ENCODE assay signal across 8 cellular contexts in the genomic region with DNA sequence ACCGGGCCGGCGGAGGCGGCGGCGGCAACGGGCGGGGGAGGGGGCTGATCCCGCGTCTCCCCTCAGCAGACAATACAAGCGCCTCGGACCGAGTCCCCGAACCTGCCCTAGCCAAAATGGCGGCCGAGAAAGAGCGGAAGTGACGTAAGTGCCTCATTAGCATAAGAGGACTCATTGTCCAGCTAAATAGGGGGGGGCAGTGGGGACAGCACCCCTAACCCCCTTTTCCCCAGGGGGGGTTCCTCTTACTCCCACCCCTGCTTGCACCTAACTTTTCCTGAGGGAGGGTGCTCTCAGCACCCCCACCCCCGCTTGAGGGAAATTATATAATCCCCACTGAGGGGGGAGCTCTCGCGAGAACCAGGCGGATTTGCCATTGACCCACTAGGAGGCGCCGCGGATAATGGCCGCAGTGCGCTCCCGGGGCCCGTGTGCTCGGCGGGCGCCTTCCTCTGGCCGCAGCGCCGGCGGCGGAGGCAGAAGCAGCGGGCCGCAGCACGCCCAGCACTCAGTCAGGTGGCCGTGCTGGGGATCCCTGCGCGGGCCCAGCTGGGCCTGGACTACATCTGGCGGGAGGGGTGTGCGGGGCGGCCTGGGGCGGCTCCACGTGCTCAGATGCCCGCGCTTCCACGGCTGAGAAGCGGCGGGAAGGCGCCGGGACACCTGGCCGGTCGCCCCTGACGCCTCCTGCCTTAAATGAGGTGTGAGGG. TPM values are rescaled to one million over a fixed set of nuclear protein-coding genes. Genes with fewer than 3 reads are reported as not detected.
A peak's percentile ranks its signal among the peaks of the same experiment; 100 is the strongest.
DNase-seq lines count a peak whose midpoint lies in the region; ATAC-seq and TF ChIP-seq lines count a peak whose summit lies in the region.

A gene (minus strand): TSS at position 132 of the 710 bp plus-strand sequence. CDS start 27,441 bp downstream, outside the sequence.

- peak within 1 kb of the TSS; percentile 95 for H3K4me3 Mint-ChIP-seq in activated naive CD8-positive, alpha-beta T cell treated with anti-CD3 and anti-CD28 coated beads, Interleukin-2, amount 10 ng/mL, durations not matched to agents 7 days and 5 days

- 1% methylated on average over 48 to 58 of the region's 58 CpGs for WGBS in ovary, 3 donors
- 2% methylated on average over 58 of the region's 58 CpGs for WGBS in thymus

- DNase-seq in NCI-H1417 (lab: John Stamatoyannopoulos, UW) (peak; percentile 95 to 100 (median 99)), Right ventricle myocardium inferior (ENCODE audit: missing footprints) (peak; percentile 94), ovary (peak; percentile 93 to 95 (median 94))
- peak; percentile 90 for DNase-seq in activated naive CD8-positive, alpha-beta T cell treated with anti-CD3 and anti-CD28 coated beads, Interleukin-2, amount 10 ng/mL, durations not matched to agents 7 days and 5 days

- peak within 1 kb of the TSS; percentile 76 for H3K4me2 ChIP-seq in SU-DHL-6 (ENCODE audit: low read depth, low read length, poor library complexity, severe bottlenecking)

- H3K4me1 ChIP-seq in ovary (ENCODE audit: insufficient read depth): peaks cover 10% of the 10 kb centered on the region
- peaks cover 16% of the 10 kb centered on the region for H3K4me1 ChIP-seq in thymus (ENCODE audit: control insufficient read depth, insufficient read depth, low read length)

- H3K36me3 Mint-ChIP-seq in activated naive CD8-positive, alpha-beta T cell treated with anti-CD3 and anti-CD28 coated beads, Interleukin-2, amount 10 ng/mL, durations not matched to agents 7 days and 5 days: peaks cover 41% of the 10 kb centered on the region

- peak within 1 kb of the TSS; percentile 97 for H3K27ac Mint-ChIP-seq in activated naive CD8-positive, alpha-beta T cell treated with anti-CD3 and anti-CD28 coated beads, Interleukin-2, amount 10 ng/mL, durations not matched to agents 7 days and 5 days

- peaks cover 26% of the 10 kb centered on the region for H4K20me1 ChIP-seq in SU-DHL-6 (ENCODE audit: low read depth, low read length)

- peak; percentile 52 for TF ChIP-seq POLR2A in ovary (IDR thresholded peaks at IDR 0.05)

- no peaks in the 10 kb centered on the region for H3K9me3 Mint-ChIP-seq in activated naive CD8-positive, alpha-beta T cell treated with anti-CD3 and anti-CD28 coated beads, Interleukin-2, amount 10 ng/mL, durations not matched to agents 7 days and 5 days

- TF ChIP-seq CTCF in GM12874 (IDR thresholded peaks at IDR 0.05; ENCODE audit: insufficient read depth, low read depth, low read length) (peak; percentile 62), SU-DHL-6 (IDR thresholded peaks at IDR 0.05; ENCODE audit: insufficient read depth, low read length, poor library complexity, severe bottlenecking) (no peak), ovary (IDR thresholded peaks at IDR 0.05) (peak; percentile 80 to 96 (median 96))

- H3K36me3 ChIP-seq in SU-DHL-6 (ENCODE audit: low read length) (peaks cover 54% of the 10 kb centered on the region), ovary (no peaks in the 10 kb centered on the region), thymus (ENCODE audit: control insufficient read depth, insufficient read depth) (peaks cover 10% of the 10 kb centered on the region)

- H3F3A ChIP-seq in SU-DHL-6 (ENCODE audit: insufficient read depth): peaks cover 54% of the 10 kb centered on the region

- intact Hi-C loops in Right ventricle myocardium inferior (cut with DNase I) (loop anchor here (1.0 to 2.0 kb wide), 3 partner anchors 27 to 137 kb away; a partner anchor contains a TSS), ovary (cut with DNase I) (loop anchor here in 3 of 4 donors (2.0 kb wide), 2 partner anchors 137 to 139 kb away; a partner anchor contains a TSS)

- peaks cover 40% of the 10 kb centered on the region for H3K79me2 ChIP-seq in SU-DHL-6 (ENCODE audit: insufficient read depth, low read length)

- ATAC-seq in HG02759 (IDR thresholded peaks at IDR 0.05; ENCODE audit: unreplicated experiment) (peak; percentile 68), Right ventricle myocardium inferior (peak; percentile 92)
- peak; percentile 78 for ATAC-seq in activated naive CD8-positive, alpha-beta T cell treated with anti-CD3 and anti-CD28 coated beads, Interleukin-2, amount 10 ng/mL, durations not matched to agents 7 days and 5 days (ENCODE audit: low read depth)

- H3K27me3 ChIP-seq in SU-DHL-6 (ENCODE audit: low read length) (no peaks in the 10 kb centered on the region), ovary (no peaks in the 10 kb centered on the region), thymus (ENCODE audit: control insufficient read depth, insufficient read depth) (no peaks in the 10 kb centered on the region)

- peak; percentile 6 for TF ChIP-seq EP300 in ovary (IDR thresholded peaks at IDR 0.05)

- H3K9me3 ChIP-seq in SU-DHL-6 (ENCODE audit: insufficient read depth, low read length) (no peaks in the 10 kb centered on the region), ovary (no peaks in the 10 kb centered on the region), thymus (ENCODE audit: control insufficient read depth) (no peaks in the 10 kb centered on the region)

- no peaks in the 10 kb centered on the region for H3K27me3 Mint-ChIP-seq in activated naive CD8-positive, alpha-beta T cell treated with anti-CD3 and anti-CD28 coated beads, Interleukin-2, amount 10 ng/mL, durations not matched to agents 7 days and 5 days

- H2AFZ ChIP-seq in SU-DHL-6 (ENCODE audit: low read depth, low read length, severe bottlenecking): peak within 1 kb of the TSS; percentile 38

- H3K4me3 ChIP-seq in SU-DHL-6 (ENCODE audit: insufficient read depth, low read length, poor library complexity, severe bottlenecking) (peak within 1 kb of the TSS; percentile 98), ovary (peak within 1 kb of the TSS; percentile 92), thymus (ENCODE audit: low read length) (peak within 1 kb of the TSS; percentile 96)

- H3K9me2 ChIP-seq in SU-DHL-6 (replicated peaks; ENCODE audit: insufficient read depth, low read length): no peaks in the 10 kb centered on the region

- POLR2A ChIA-PET in activated naive CD8-positive, alpha-beta T cell treated with anti-CD3 and anti-CD28 coated beads, Interleukin-2, amount 10 ng/mL, durations not matched to agents 7 days and 5 days (lab: Charles Lee): interaction anchor here (0.6 to 5.2 kb wide), 19 partner anchors 9 to 736 kb away, joined by 3 to 130 read pairs (median 4); a partner anchor contains a TSS

- H3K9ac ChIP-seq in SU-DHL-6 (ENCODE audit: low read length): peak within 1 kb of the TSS; percentile 90

- peak within 1 kb of the TSS; percentile 87 for H3K27ac ChIP-seq in SU-DHL-6 (ENCODE audit: low read depth, low read length)
- H3K27ac ChIP-seq in ovary: peak within 1 kb of the TSS; percentile 87 to 98
- H3K27ac ChIP-seq in thymus (ENCODE audit: low read depth): peak within 1 kb of the TSS; percentile 99

- H3K4me1 Mint-ChIP-seq in activated naive CD8-positive, alpha-beta T cell treated with anti-CD3 and anti-CD28 coated beads, Interleukin-2, amount 10 ng/mL, durations not matched to agents 7 days and 5 days: peaks cover 35% of the 10 kb centered on the region

RNA-seq across cellular contexts. Expression of the gene that starts here (rescaled TPM):
- 10 to 100 TPM; 75.1 to 77.6 TPM for total RNA-seq in activated naive CD8-positive, alpha-beta T cell treated with anti-CD3 and anti-CD28 coated beads, Interleukin-2, amount 10 ng/mL, durations not matched to agents 7 days and 5 days
- total RNA-seq in Right ventricle myocardium inferior: 30.3 TPM
- 10 to 100 TPM; 41.1 to 94.7 (median 75.5) TPM for total RNA-seq in ovary
- 10 to 100 TPM; 30.8 to 80.5 TPM for polyA plus RNA-seq in ovary
- 55.6 TPM for polyA plus RNA-seq in thymus

Comparison
In these comparisons a context has a peak if more than half of its experiments do, and no peak if none do; other contexts are left out.
1. Peak in every context shown above with its lines: DNase-seq, ATAC-seq, H3K4me3 ChIP-seq and H3K27ac ChIP-seq.